Comparison of ENCODE assay signal across 25 cellular contexts in genomic region chr4:108772402-108772801, GRCh38. TPM values are rescaled to one million over a fixed set of nuclear protein-coding genes. Genes with fewer than 3 reads are reported as not detected.
"Had no signal": no experiment of that assay in that cellular context is flagged by ENCODE, and none has a peak within 500 bp of the region (broad histone marks: within the 10 kb centered on the region; RNA-seq: fewer than 3 reads in every experiment).

No MANE protein-coding gene starts in this region.

- H3K9me3 ChIP-seq: breast epithelium had no signal

- ATAC-seq: activated CD8-positive, alpha-beta memory T cell treated with anti-CD3 and anti-CD28 coated beads, Interleukin-2, amount 10 ng/mL, durations not matched to agents 7 days and 5 days; K562; T-cell had no signal

- H3K27ac ChIP-seq: breast epithelium, PC-9, SK-N-MC had no signal

- H3K36me3 ChIP-seq: breast epithelium had no signal

- DNase-seq: activated B cell treated with CpG ODN at 0.5 μM for 24 hours; activated CD4-positive, alpha-beta T cell treated with anti-CD3 and anti-CD28 coated beads for 1 hour; activated CD4-positive, alpha-beta T cell treated with anti-CD3 and anti-CD28 coated beads, Interleukin-2, amount 10 ng/mL, durations not matched to agents 24 days and 14 days; activated CD4-positive, alpha-beta T cell treated with anti-CD3 and anti-CD28 coated beads, Interleukin-2, amount 50 U/mL, for 48 hours; activated CD8-positive, alpha-beta memory T cell treated with anti-CD3 and anti-CD28 coated beads, Interleukin-2, amount 10 ng/mL, durations not matched to agents 7 days and 5 days; activated effector memory CD4-positive, alpha-beta T cell treated with Interleukin-2 at 50 U/mL for 16 hours; activated naive CD4-positive, alpha-beta T cell; activated T-cell treated with anti-CD3 and anti-CD28 coated beads, Interleukin-2, amount 50 U/mL, for 24 hours; aorta; central memory CD4-positive, alpha-beta T cell; Karpas-422; MM.1S; NCI-H1105 treated with DMSO at 0.1 percent for 48 hours; NCI-H1436 treated with DMSO at 0.1 percent for 48 hours; NCI-H187; NCI-H510A treated with DMSO at 0.1 percent for 48 hours; NCI-H69; PC-9; T-cell; T-helper 2 cell; T1000 had no signal

- H3K27me3 ChIP-seq: breast epithelium had no signal

- H3K4me1 ChIP-seq: breast epithelium had no signal

- H3K4me3 ChIP-seq: breast epithelium, K562, PC-9, SK-N-MC had no signal

RNA-seq across cellular contexts. Expression of gene ETNPPL, which starts 9.5 kb away (rescaled TPM):
- total RNA-seq: activated B cell treated with CpG ODN at 0.5 μM for 24 hours; activated CD4-positive, alpha-beta T cell treated with anti-CD3 and anti-CD28 coated beads, Interleukin-2, amount 10 ng/mL, durations not matched to agents 24 days and 14 days; activated CD8-positive, alpha-beta memory T cell treated with anti-CD3 and anti-CD28 coated beads, Interleukin-2, amount 10 ng/mL, durations not matched to agents 7 days and 5 days; activated T-helper 1 cell treated with anti-CD3 and anti-CD28 coated beads, Interleukin-12 subunit alpha, Interleukin-12 subunit beta, Interleukin-2, Interleukin-4 antibody, amounts not matched to agents 30 ng/mL and 10 ng/mL and 1 ng/mL, durations not matched to agents 14 hours and 24 hours and 36 hours; aorta; breast epithelium; PC-9 had no signal
- polyA plus RNA-seq: aorta had no signal
